Comparison of ENCODE assay signal across 20 cellular contexts in the genomic region with DNA sequence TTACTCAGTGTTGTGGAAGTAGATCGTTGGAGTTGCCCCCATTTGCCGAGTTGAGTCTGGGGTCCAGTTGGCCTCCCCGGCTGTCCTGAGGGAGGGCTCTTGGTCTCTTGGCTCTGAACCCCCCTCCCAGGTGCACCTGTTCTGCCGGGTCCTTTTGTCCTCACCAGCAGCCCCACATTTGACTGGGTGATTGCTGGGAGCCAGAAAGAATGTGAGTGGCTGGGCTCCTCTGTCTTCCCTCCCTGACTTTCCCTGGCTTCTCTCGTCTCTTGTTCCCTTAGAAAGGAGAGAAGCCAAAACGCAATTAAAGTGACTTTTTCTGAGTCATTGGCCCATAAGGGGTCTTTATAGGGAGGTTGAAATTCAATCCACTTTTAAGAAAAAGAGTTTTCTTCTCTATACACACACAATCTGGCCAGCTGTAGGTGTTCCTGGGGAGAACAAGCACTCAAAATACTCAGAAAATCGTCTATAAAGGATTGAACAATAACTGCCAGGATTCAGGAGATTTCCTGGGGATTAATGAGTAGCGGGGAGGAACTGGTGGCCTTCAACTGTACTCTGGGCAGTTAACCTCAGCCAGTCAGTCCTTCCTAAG.
DNase-seq lines count a peak whose midpoint lies in the region; ATAC-seq and TF ChIP-seq lines count a peak whose summit lies in the region.
"Had no signal": no experiment of that assay in that cellular context is flagged by ENCODE, and none has a peak within 500 bp of the region (broad histone marks: within the 10 kb centered on the region; RNA-seq: fewer than 3 reads in every experiment).

No MANE protein-coding gene starts in this region.

- H2AFZ ChIP-seq in neuronal stem cell (ENCODE audit: low read length): peak overlapping the region; percentile 67

- WGBS in endodermal cell (ENCODE audit: insufficient coverage in 1 of 2, insufficient read length in 1 of 2), 2 experiments: 84 to 87% methylated on average over 4 to 8 of the region's 8 CpGs
- no CpG with 5 or more reads among the region's 8 CpGs for WGBS in neuronal stem cell (ENCODE audit: extremely low coverage in 2 of 2, insufficient read length in 2 of 2, insufficient replicate concordance in 1 of 2), 2 donors

- H2BK120ac ChIP-seq in neuronal stem cell (ENCODE audit: low read depth, low read length): no peak overlapping the region

- H3K14ac ChIP-seq in neuronal stem cell (ENCODE audit: low read length): no peak overlapping the region

- H2BK15ac ChIP-seq in neuronal stem cell (ENCODE audit: low read length): no peak overlapping the region

- no peak overlapping the region for H3K23ac ChIP-seq in neuronal stem cell (ENCODE audit: low read depth, low read length, poor library complexity)

- H3K4me1 Mint-ChIP-seq in endodermal cell: no peaks in the 10 kb centered on the region

- no peak overlapping the region for H4K91ac ChIP-seq in neuronal stem cell (ENCODE audit: low read depth, low read length, poor library complexity)

- no peak overlapping the region for H4K8ac ChIP-seq in neuronal stem cell (ENCODE audit: low read depth, low read length)

- no peak overlapping the region for H3K27ac Mint-ChIP-seq in endodermal cell
- H3K27ac Mint-ChIP-seq: CD8-positive, alpha-beta T cell; H9 had no signal

- ATAC-seq in HG02610 (IDR thresholded peaks at IDR 0.05; ENCODE audit: unreplicated experiment): no peak
- ATAC-seq: CD8-positive, alpha-beta T cell had no signal

- peak overlapping the region; percentile 31 for H3K4me2 ChIP-seq in neuronal stem cell (ENCODE audit: insufficient read depth, low read length, poor library complexity, severe bottlenecking)

- peaks cover 25% of the 10 kb centered on the region for H3K27me3 Mint-ChIP-seq in endodermal cell (ENCODE audit: insufficient read depth)

- H3K18ac ChIP-seq in neuronal stem cell (ENCODE audit: low read length): no peak overlapping the region

- no peak overlapping the region for H2BK12ac ChIP-seq in neuronal stem cell (ENCODE audit: low read length)

- no peak overlapping the region for H2AK5ac ChIP-seq in neuronal stem cell (ENCODE audit: low read depth, low read length)

- no peaks in the 10 kb centered on the region for H3K79me1 ChIP-seq in neuronal stem cell (ENCODE audit: low read depth, low read length)

- H3K27ac ChIP-seq in endodermal cell (ENCODE audit: low read depth, low read length) (peak overlapping the region; percentile 32), neuronal stem cell (replicated peaks; ENCODE audit: low read length) (peak overlapping the region; percentile 90)
- H3K27ac ChIP-seq: RWPE1, SK-N-MC had no signal

- TF ChIP-seq CTCF in endodermal cell (conservative IDR thresholded peaks at IDR 0.05): no peak

- H3K4me3 Mint-ChIP-seq in endodermal cell: no peak overlapping the region
- H3K4me3 Mint-ChIP-seq: CD8-positive, alpha-beta T cell; H9 had no signal

- no peaks in the 10 kb centered on the region for H3K9me3 Mint-ChIP-seq in endodermal cell

- H3K36me3 Mint-ChIP-seq in endodermal cell (ENCODE audit: low read depth): no peaks in the 10 kb centered on the region
- H3K36me3 Mint-ChIP-seq: CD8-positive, alpha-beta T cell had no signal

- no peaks in the 10 kb centered on the region for H3K9me3 ChIP-seq in endodermal cell (ENCODE audit: control insufficient read depth, low read length)
- peaks cover 0 to 4% of the 10 kb centered on the region in 2 donors for H3K9me3 ChIP-seq in neuronal stem cell (replicated peaks in 1 of 2; ENCODE audit: control insufficient read depth in 2 of 2, insufficient read depth in 1 of 2, low read depth in 1 of 2, low read length in 2 of 2)

- H3K4me3 ChIP-seq in endodermal cell (ENCODE audit: low read length) (no peak overlapping the region), neuronal stem cell (ENCODE audit: low read length in 2 of 2) (no peak overlapping the region)
- H3K4me3 ChIP-seq: SK-N-MC had no signal

- H3K27me3 ChIP-seq in endodermal cell (ENCODE audit: control insufficient read depth, insufficient read depth, low read length, poor library complexity, severe bottlenecking) (no peaks in the 10 kb centered on the region), neuronal stem cell (ENCODE audit: control insufficient read depth in 3 of 3, insufficient read depth in 3 of 3, low read depth in 1 of 3, low read length in 3 of 3) (no peaks in the 10 kb centered on the region)

- H2BK5ac ChIP-seq in neuronal stem cell (ENCODE audit: low read length): no peak overlapping the region

- peaks cover 5% of the 10 kb centered on the region for H3K4me1 ChIP-seq in endodermal cell (ENCODE audit: control insufficient read depth, insufficient read depth, low read length)
- H3K4me1 ChIP-seq in neuronal stem cell (ENCODE audit: control insufficient read depth in 2 of 2, insufficient read depth in 1 of 2, low read depth in 1 of 2, low read length in 2 of 2): peaks cover 0 to 9% of the 10 kb centered on the region in 2 donors

- H3K9ac ChIP-seq in endodermal cell (ENCODE audit: extremely low read depth, low read length, poor library complexity, severe bottlenecking) (no peak overlapping the region), neuronal stem cell (ENCODE audit: low read depth, low read length, poor library complexity) (no peak overlapping the region)

- H3K36me3 ChIP-seq in endodermal cell (ENCODE audit: control insufficient read depth, insufficient read depth, low read length): no peaks in the 10 kb centered on the region
- H3K36me3 ChIP-seq in neuronal stem cell (replicated peaks in 1 of 2; ENCODE audit: control insufficient read depth in 2 of 2, insufficient read depth in 2 of 2, low read length in 2 of 2): no peaks in the 10 kb centered on the region

- no peak overlapping the region for H3K4ac ChIP-seq in neuronal stem cell (ENCODE audit: low read length)

- peak; percentile 12 for DNase-seq in NCI-H2227 treated with DMSO at 0.1 percent for 48 hours (lab: John Stamatoyannopoulos, UW)
- DNase-seq in NCI-H2227 (lab: John Stamatoyannopoulos, UW; ENCODE audit: unreplicated experiment): no peak
- peak; percentile 0 for DNase-seq in NCI-H69 (lab: John Stamatoyannopoulos, UW)
- no peak for DNase-seq in endodermal cell
- DNase-seq in neuronal stem cell (ENCODE audit: low spot score): peak; percentile 43
- no peak for DNase-seq in mesenteric fat pad (ENCODE audit: low spot score)
- no peak for DNase-seq in SW 1271 (lab: John Stamatoyannopoulos, UW)
- DNase-seq: AML-193; C1 segment of cervical spinal cord; CD8-positive, alpha-beta T cell; DND-41; H9; Karpas-422; NCI-H1436 treated with DMSO at 0.1 percent for 48 hours; NCI-H1930; NCI-H446 treated with DMSO at 0.1 percent for 48 hours; SHP77 treated with DMSO at 0.1 percent for 48 hours had no signal

Comparison
In these comparisons a context has a peak if more than half of its experiments do, and no peak if none do; other contexts are left out.
1. DNase-seq: peak in NCI-H2227 treated with DMSO at 0.1 percent for 48 hours (single experiment), NCI-H69 (single experiment) and neuronal stem cell (single experiment); none in NCI-H2227 (single experiment), endodermal cell (single experiment), mesenteric fat pad (single experiment) and SW 1271 (0 of 2).